ENCODE assay signal across 18 cellular contexts in the genomic region with DNA sequence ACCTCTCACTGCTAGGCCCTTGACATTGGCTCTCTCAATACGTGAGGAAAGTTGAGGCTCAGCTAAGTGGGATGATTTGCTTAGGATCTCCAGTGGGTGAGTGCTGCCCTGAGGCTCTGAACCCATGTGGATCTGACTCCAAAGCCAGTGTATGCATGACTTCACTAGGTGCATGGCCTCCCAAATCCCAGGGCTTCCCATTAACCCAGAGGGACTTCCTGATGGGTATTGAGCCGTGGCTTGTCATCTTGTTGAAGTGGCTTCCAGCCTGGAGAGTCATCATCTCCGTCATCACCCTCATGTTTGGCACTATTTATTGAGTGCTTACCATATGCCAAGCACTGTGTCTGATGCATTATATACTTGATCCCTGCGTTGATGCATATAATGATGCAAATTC. TPM values are rescaled to one million over a fixed set of nuclear protein-coding genes. Genes with fewer than 3 reads are reported as not detected.
DNase-seq lines count a peak whose midpoint lies in the region; ATAC-seq and TF ChIP-seq lines count a peak whose summit lies in the region.
"Had no signal": no experiment of that assay in that cellular context is flagged by ENCODE, and none has a peak within 500 bp of the region (broad histone marks: within the 10 kb centered on the region; RNA-seq: fewer than 3 reads in every experiment).

No MANE protein-coding gene starts in this region.

- intact Hi-C loops in activated CD4-positive, alpha-beta T cell treated with anti-CD3 and anti-CD28 coated beads for 36 hours (cut with DNase I, micrococcal nuclease): loop anchor here (1.0 to 5.0 kb wide), 8 partner anchors 15 to 317 kb away; partner anchors contain the start of genes TEX48 (in 2 of the 2) and TNFSF8 (in 1 of the 2)
- intact Hi-C loops in activated CD8-positive, alpha-beta T cell treated with anti-CD3 and anti-CD28 coated beads for 36 hours (cut with micrococcal nuclease): loop anchor here (1.0 to 2.0 kb wide), 2 partner anchors 21 to 28 kb away; no protein-coding TSS in a partner anchor

- H3K36me3 ChIP-seq in KOPT-K1 (ENCODE audit: insufficient read depth, low read length): no peaks in the 10 kb centered on the region
- no peaks in the 10 kb centered on the region for H3K36me3 ChIP-seq in H7 (replicated peaks; ENCODE audit: control insufficient read depth, insufficient read depth, low read length)
- H3K36me3 ChIP-seq: transverse colon had no signal

- no peak for DNase-seq in activated CD4-positive, alpha-beta T cell treated with anti-CD3 and anti-CD28 coated beads for 36 hours
- no peak for DNase-seq in activated CD4-positive, alpha-beta T cell treated with anti-CD3 and anti-CD28 coated beads for 4 hours
- DNase-seq in activated CD8-positive, alpha-beta T cell treated with anti-CD3 and anti-CD28 coated beads for 36 hours: no peak
- DNase-seq in glomerular visceral epithelial cell (ENCODE audit: extremely low spot score) (peak; percentile 56), H7 (no peak)
- DNase-seq: GF-D8, HCEC 1CT, NCI-H2029 treated with DMSO at 0.1 percent for 48 hours had no signal

- POLR2A ChIA-PET in activated CD4-positive, alpha-beta T cell treated with anti-CD3 and anti-CD28 coated beads for 36 hours (lab: Charles Lee): interaction anchor here (0.6 to 2.4 kb wide), 9 partner anchors 15 to 270 kb away, joined by 3 to 22 read pairs (median 6); no protein-coding TSS in a partner anchor
- POLR2A ChIA-PET in activated CD8-positive, alpha-beta T cell treated with anti-CD3 and anti-CD28 coated beads for 36 hours (lab: Charles Lee): interaction anchor here (0.6 to 4.6 kb wide), 9 partner anchors 12 to 211 kb away, joined by 3 to 55 read pairs (median 4); partner anchors contain the start of gene TNFSF8

- peaks cover 26% of the 10 kb centered on the region for H3K36me3 Mint-ChIP-seq in activated CD4-positive, alpha-beta T cell treated with anti-CD3 and anti-CD28 coated beads for 36 hours (ENCODE audit: low read depth)
- H3K36me3 Mint-ChIP-seq in activated CD8-positive, alpha-beta T cell treated with anti-CD3 and anti-CD28 coated beads for 36 hours (ENCODE audit: low read depth): peaks cover 23% of the 10 kb centered on the region

- H3K27ac ChIP-seq in KOPT-K1 (ENCODE audit: low read depth, low read length, poor library complexity, severe bottlenecking): peak overlapping the region; percentile 29
- H3K27ac ChIP-seq: hepatocyte, transverse colon had no signal

- peak; percentile 3 for ATAC-seq in activated CD4-positive, alpha-beta T cell treated with anti-CD3 and anti-CD28 coated beads for 36 hours
- ATAC-seq in activated CD8-positive, alpha-beta T cell treated with anti-CD3 and anti-CD28 coated beads for 36 hours: no peak
- no peak for ATAC-seq in GM18502 (IDR thresholded peaks at IDR 0.05; ENCODE audit: poor library complexity, unreplicated experiment)
- no peak for ATAC-seq in HG03520 (IDR thresholded peaks at IDR 0.05; ENCODE audit: unreplicated experiment)
- ATAC-seq: HepG2 had no signal

- H3K9me3 Mint-ChIP-seq in activated CD4-positive, alpha-beta T cell treated with anti-CD3 and anti-CD28 coated beads for 36 hours (ENCODE audit: low read depth): peaks cover 4% of the 10 kb centered on the region
- H3K9me3 Mint-ChIP-seq in activated CD8-positive, alpha-beta T cell treated with anti-CD3 and anti-CD28 coated beads for 36 hours: peaks cover 13% of the 10 kb centered on the region
- H3K9me3 Mint-ChIP-seq: dendritic cell treated with granulocyte-macrophage colony-stimulating factor and Interleukin-4, amounts not matched to agents 40 ng/mL and 50 ng/mL, for 4 days had no signal

- no peak for TF ChIP-seq CTCF in activated CD8-positive, alpha-beta T cell treated with anti-CD3 and anti-CD28 coated beads for 36 hours (IDR thresholded peaks at IDR 0.05)

- H3K9me3 ChIP-seq in KOPT-K1 (ENCODE audit: insufficient read depth, low read length, poor library complexity, severe bottlenecking): no peaks in the 10 kb centered on the region
- H3K9me3 ChIP-seq: transverse colon had no signal

- CTCF ChIA-PET in activated CD4-positive, alpha-beta T cell treated with anti-CD3 and anti-CD28 coated beads for 36 hours (lab: Charles Lee): interaction anchor here (0.8 to 1.8 kb wide), 8 partner anchors 13 to 335 kb away, joined by 3 to 9 read pairs (median 3); no protein-coding TSS in a partner anchor
- CTCF ChIA-PET in activated CD8-positive, alpha-beta T cell treated with anti-CD3 and anti-CD28 coated beads for 36 hours (lab: Charles Lee): interaction anchor here (0.7 to 1.2 kb wide), 5 partner anchors 16 to 187 kb away, joined by 3 to 4 read pairs (median 3); no protein-coding TSS in a partner anchor

- peaks cover 56% of the 10 kb centered on the region for H3K4me1 Mint-ChIP-seq in activated CD4-positive, alpha-beta T cell treated with anti-CD3 and anti-CD28 coated beads for 36 hours
- peaks cover 56% of the 10 kb centered on the region for H3K4me1 Mint-ChIP-seq in activated CD8-positive, alpha-beta T cell treated with anti-CD3 and anti-CD28 coated beads for 36 hours (ENCODE audit: low read depth)

- no peak overlapping the region for H3K4me3 ChIP-seq in H7 (ENCODE audit: insufficient read depth, low read depth, low read length)
- H3K4me3 ChIP-seq: hepatocyte, transverse colon had no signal

- H3K4me3 Mint-ChIP-seq in activated CD4-positive, alpha-beta T cell treated with anti-CD3 and anti-CD28 coated beads for 36 hours: no peak overlapping the region
- no peak overlapping the region for H3K4me3 Mint-ChIP-seq in activated CD8-positive, alpha-beta T cell treated with anti-CD3 and anti-CD28 coated beads for 36 hours
- H3K4me3 Mint-ChIP-seq: dendritic cell treated with granulocyte-macrophage colony-stimulating factor and Interleukin-4, amounts not matched to agents 40 ng/mL and 50 ng/mL, for 4 days had no signal

- no peaks in the 10 kb centered on the region for H3K27me3 ChIP-seq in H7 (ENCODE audit: control insufficient read depth, insufficient read depth, low read length)
- H3K27me3 ChIP-seq: hepatocyte, transverse colon had no signal

- H3K27ac Mint-ChIP-seq in activated CD4-positive, alpha-beta T cell treated with anti-CD3 and anti-CD28 coated beads for 36 hours: peak overlapping the region; percentile 96
- peak overlapping the region; percentile 92 for H3K27ac Mint-ChIP-seq in activated CD8-positive, alpha-beta T cell treated with anti-CD3 and anti-CD28 coated beads for 36 hours
- H3K27ac Mint-ChIP-seq: dendritic cell treated with granulocyte-macrophage colony-stimulating factor and Interleukin-4, amounts not matched to agents 40 ng/mL and 50 ng/mL, for 4 days had no signal

- peaks cover 2% of the 10 kb centered on the region for H3K27me3 Mint-ChIP-seq in activated CD4-positive, alpha-beta T cell treated with anti-CD3 and anti-CD28 coated beads for 36 hours
- peaks cover 4% of the 10 kb centered on the region for H3K27me3 Mint-ChIP-seq in activated CD8-positive, alpha-beta T cell treated with anti-CD3 and anti-CD28 coated beads for 36 hours

RNA-seq across cellular contexts. Expression of gene TEX48, which starts 37.3 kb away (rescaled TPM):
- under 1 TPM; 0.69 to 0.75 TPM for total RNA-seq in activated CD4-positive, alpha-beta T cell treated with anti-CD3 and anti-CD28 coated beads for 36 hours
- under 1 TPM in 1 of 2 experiments, not detected in 1; 0.65 TPM for total RNA-seq in activated CD8-positive, alpha-beta T cell treated with anti-CD3 and anti-CD28 coated beads for 36 hours
- not detected in 2 replicates for total RNA-seq in H7 (2014; rRNA removed; shearing (Covaris generic))
- total RNA-seq: astrocyte, hepatocyte, HepG2, left colon, osteoblast, transverse colon had no signal
